In genomic region chr20:47674145-47674544, GRCh38 we compare ENCODE assay signal across 1 cellular context.
TF ChIP-seq lines count a peak whose summit lies in the region.

No MANE protein-coding gene starts in this region.

TF ChIP-seq in H1, 55 proteins besides CTCF, POLR2A, EP300 and RAD21 (continued from another document):
- TF ChIP-seq, protein P1, sequence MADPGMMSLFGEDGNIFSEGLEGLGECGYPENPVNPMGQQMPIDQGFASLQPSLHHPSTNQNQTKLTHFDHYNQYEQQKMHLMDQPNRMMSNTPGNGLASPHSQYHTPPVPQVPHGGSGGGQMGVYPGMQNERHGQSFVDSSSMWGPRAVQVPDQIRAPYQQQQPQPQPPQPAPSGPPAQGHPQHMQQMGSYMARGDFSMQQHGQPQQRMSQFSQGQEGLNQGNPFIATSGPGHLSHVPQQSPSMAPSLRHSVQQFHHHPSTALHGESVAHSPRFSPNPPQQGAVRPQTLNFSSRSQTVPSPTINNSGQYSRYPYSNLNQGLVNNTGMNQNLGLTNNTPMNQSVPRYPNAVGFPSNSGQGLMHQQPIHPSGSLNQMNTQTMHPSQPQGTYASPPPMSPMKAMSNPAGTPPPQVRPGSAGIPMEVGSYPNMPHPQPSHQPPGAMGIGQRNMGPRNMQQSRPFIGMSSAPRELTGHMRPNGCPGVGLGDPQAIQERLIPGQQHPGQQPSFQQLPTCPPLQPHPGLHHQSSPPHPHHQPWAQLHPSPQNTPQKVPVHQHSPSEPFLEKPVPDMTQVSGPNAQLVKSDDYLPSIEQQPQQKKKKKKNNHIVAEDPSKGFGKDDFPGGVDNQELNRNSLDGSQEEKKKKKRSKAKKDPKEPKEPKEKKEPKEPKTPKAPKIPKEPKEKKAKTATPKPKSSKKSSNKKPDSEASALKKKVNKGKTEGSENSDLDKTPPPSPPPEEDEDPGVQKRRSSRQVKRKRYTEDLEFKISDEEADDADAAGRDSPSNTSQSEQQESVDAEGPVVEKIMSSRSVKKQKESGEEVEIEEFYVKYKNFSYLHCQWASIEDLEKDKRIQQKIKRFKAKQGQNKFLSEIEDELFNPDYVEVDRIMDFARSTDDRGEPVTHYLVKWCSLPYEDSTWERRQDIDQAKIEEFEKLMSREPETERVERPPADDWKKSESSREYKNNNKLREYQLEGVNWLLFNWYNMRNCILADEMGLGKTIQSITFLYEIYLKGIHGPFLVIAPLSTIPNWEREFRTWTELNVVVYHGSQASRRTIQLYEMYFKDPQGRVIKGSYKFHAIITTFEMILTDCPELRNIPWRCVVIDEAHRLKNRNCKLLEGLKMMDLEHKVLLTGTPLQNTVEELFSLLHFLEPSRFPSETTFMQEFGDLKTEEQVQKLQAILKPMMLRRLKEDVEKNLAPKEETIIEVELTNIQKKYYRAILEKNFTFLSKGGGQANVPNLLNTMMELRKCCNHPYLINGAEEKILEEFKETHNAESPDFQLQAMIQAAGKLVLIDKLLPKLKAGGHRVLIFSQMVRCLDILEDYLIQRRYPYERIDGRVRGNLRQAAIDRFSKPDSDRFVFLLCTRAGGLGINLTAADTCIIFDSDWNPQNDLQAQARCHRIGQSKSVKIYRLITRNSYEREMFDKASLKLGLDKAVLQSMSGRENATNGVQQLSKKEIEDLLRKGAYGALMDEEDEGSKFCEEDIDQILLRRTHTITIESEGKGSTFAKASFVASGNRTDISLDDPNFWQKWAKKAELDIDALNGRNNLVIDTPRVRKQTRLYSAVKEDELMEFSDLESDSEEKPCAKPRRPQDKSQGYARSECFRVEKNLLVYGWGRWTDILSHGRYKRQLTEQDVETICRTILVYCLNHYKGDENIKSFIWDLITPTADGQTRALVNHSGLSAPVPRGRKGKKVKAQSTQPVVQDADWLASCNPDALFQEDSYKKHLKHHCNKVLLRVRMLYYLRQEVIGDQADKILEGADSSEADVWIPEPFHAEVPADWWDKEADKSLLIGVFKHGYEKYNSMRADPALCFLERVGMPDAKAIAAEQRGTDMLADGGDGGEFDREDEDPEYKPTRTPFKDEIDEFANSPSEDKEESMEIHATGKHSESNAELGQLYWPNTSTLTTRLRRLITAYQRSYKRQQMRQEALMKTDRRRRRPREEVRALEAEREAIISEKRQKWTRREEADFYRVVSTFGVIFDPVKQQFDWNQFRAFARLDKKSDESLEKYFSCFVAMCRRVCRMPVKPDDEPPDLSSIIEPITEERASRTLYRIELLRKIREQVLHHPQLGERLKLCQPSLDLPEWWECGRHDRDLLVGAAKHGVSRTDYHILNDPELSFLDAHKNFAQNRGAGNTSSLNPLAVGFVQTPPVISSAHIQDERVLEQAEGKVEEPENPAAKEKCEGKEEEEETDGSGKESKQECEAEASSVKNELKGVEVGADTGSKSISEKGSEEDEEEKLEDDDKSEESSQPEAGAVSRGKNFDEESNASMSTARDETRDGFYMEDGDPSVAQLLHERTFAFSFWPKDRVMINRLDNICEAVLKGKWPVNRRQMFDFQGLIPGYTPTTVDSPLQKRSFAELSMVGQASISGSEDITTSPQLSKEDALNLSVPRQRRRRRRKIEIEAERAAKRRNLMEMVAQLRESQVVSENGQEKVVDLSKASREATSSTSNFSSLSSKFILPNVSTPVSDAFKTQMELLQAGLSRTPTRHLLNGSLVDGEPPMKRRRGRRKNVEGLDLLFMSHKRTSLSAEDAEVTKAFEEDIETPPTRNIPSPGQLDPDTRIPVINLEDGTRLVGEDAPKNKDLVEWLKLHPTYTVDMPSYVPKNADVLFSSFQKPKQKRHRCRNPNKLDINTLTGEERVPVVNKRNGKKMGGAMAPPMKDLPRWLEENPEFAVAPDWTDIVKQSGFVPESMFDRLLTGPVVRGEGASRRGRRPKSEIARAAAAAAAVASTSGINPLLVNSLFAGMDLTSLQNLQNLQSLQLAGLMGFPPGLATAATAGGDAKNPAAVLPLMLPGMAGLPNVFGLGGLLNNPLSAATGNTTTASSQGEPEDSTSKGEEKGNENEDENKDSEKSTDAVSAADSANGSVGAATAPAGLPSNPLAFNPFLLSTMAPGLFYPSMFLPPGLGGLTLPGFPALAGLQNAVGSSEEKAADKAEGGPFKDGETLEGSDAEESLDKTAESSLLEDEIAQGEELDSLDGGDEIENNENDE (IDR thresholded peaks at IDR 0.05; ENCODE audit: insufficient replicate concordance, low read length): no peak
- TF ChIP-seq TCF12 (IDR thresholded peaks at IDR 0.05; ENCODE audit: low read depth, low read length) (no peak), CTBP2 (IDR thresholded peaks at IDR 0.05; ENCODE audit: borderline replicate concordance, insufficient read depth, insufficient read length, low read length) (no peak), HDAC6 (IDR thresholded peaks at IDR 0.05; ENCODE audit: low read depth, low read length) (no peak), POU5F1 (IDR thresholded peaks at IDR 0.05; ENCODE audit: low read depth, low read length) (no peak), CHD1 (IDR thresholded peaks at IDR 0.05; ENCODE audit: low read depth, low read length) (no peak)
